In genomic region chr9:70947519-70947918, GRCh38 we compare ENCODE assay signal across 19 cellular contexts.
"Had no signal": no experiment of that assay in that cellular context is flagged by ENCODE, and none has a peak within 500 bp of the region (broad histone marks: within the 10 kb centered on the region; RNA-seq: fewer than 3 reads in every experiment).

No MANE protein-coding gene starts in this region.

- H3K9me3 ChIP-seq: gastrocnemius medialis, heart left ventricle, left ventricle myocardium inferior, spleen had no signal

- H3K4me3 ChIP-seq: coronary artery, gastrocnemius medialis, heart left ventricle, left ventricle myocardium inferior, spleen had no signal

- DNase-seq: activated CD4-positive, alpha-beta memory T cell treated with anti-CD3 and anti-CD28 coated beads, Interleukin-2, amount 10 ng/mL, durations not matched to agents 7 days and 5 days; activated CD4-positive, alpha-beta T cell treated with anti-CD3 and anti-CD28 coated beads for 48 hours; activated CD4-positive, CD25-positive, alpha-beta regulatory T cell; activated effector memory CD4-positive, alpha-beta T cell treated with Interleukin-2 at 50 U/mL for 16 hours; activated naive CD4-positive, alpha-beta T cell treated with anti-CD3 and anti-CD28 coated beads, Interleukin-2, amount 10 ng/mL, durations not matched to agents 7 days and 5 days; activated T-cell treated with anti-CD3 and anti-CD28 coated beads, Interleukin-2, amount 50 U/mL, for 1 hour; aorta; brain microvascular endothelial cell; gastrocnemius medialis; heart left ventricle; left ventricle myocardium inferior; natural killer cell; retina; spleen; stimulated activated CD4-positive, alpha-beta T cell treated with anti-CD3 and anti-CD28 coated beads, Interleukin-4, amount 100 ng/mL, for 4 hours; T-helper 1 cell; T-helper 9 cell had no signal

- H3K27ac ChIP-seq: brain microvascular endothelial cell, coronary artery, gastrocnemius medialis, heart left ventricle, left ventricle myocardium inferior, spleen had no signal

- H3K4me1 ChIP-seq: gastrocnemius medialis, heart left ventricle, left ventricle myocardium inferior, spleen had no signal

- ATAC-seq: gastrocnemius medialis; heart left ventricle; natural killer cell; stimulated activated memory B cell treated with anti-CD40 and anti-IgM and Interleukin-4, amounts not matched to agents 10 μg/mL and 1 μg/mL and 100 μg/mL, for 72 hours had no signal

- H3K36me3 ChIP-seq: brain microvascular endothelial cell, gastrocnemius medialis, heart left ventricle, left ventricle myocardium inferior, spleen had no signal

- H3K27me3 ChIP-seq: brain microvascular endothelial cell, gastrocnemius medialis, heart left ventricle, spleen had no signal
